In genomic region chr12:89421093-89421835, GRCh38 we compare ENCODE assay signal across 1 cellular context.
TF ChIP-seq lines count a peak whose summit lies in the region.

No MANE protein-coding gene starts in this region.

TF ChIP-seq in IMR-90, 13 proteins besides CTCF, POLR2A, EP300 and RAD21 (continued from another document):
- TF ChIP-seq MAZ (IDR thresholded peaks at IDR 0.05; ENCODE audit: borderline replicate concordance, low read depth, low read length) (no peak), RFX5 (IDR thresholded peaks at IDR 0.05; ENCODE audit: low read depth, low read length) (no peak), CEBPB (IDR thresholded peaks at IDR 0.05; ENCODE audit: low read depth, low read length) (no peak), MAFK (IDR thresholded peaks at IDR 0.05; ENCODE audit: low read depth, low read length) (no peak), SMC3 (IDR thresholded peaks at IDR 0.05; ENCODE audit: low read depth, low read length) (no peak)
TF ChIP-seq in IMR-90: peak in this region for 0.
